In the genomic region with DNA sequence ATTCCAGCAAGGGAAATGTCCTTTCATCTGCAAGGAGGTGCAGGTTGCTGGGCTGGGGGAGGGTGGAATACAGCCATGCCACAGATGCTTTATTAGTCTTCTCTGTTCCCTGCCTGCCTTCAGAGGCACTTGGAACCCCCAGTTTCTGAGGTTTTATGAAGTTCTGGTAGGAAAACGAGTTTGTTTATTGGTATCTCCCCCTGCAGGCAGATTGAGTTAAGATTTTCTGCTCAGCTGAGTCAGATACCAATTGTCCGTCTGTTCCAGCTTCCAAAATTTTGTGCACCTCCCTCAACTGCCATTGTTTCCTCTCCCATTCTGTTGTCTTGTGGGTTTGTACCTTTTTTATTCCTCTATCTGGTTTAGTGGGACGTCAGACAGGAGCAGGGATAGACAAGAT, we compare ENCODE assay signal across 14 cellular contexts.
DNase-seq lines count a peak whose midpoint lies in the region; ATAC-seq, FAIRE-seq and TF ChIP-seq lines count a peak whose summit lies in the region.
"Had no signal": no experiment of that assay in that cellular context is flagged by ENCODE, and none has a peak within 500 bp of the region (broad histone marks: within the 10 kb centered on the region; RNA-seq: fewer than 3 reads in every experiment).

No MANE protein-coding gene starts in this region.

- POLR2A ChIA-PET in activated B cell treated with CpG ODN at 0.5 μM for 24 hours (lab: Charles Lee): interaction anchor here (1.0 to 1.3 kb wide), 2 partner anchors 8 to 55 kb away, joined by 3 to 4 read pairs; no protein-coding TSS in a partner anchor

- TF ChIP-seq CTCF in BE2C (IDR thresholded peaks at IDR 0.05; ENCODE audit: low read depth, low read length) (peak; percentile 32; the same call in 1 of the 2 replicates), GM23338 (conservative IDR thresholded peaks at IDR 0.05; ENCODE audit: low read depth in 2 of 2) (peak; percentile 35 to 48), activated B cell treated with CpG ODN at 0.5 μM for 24 hours (IDR thresholded peaks at IDR 0.05) (no peak), keratinocyte (optimal IDR thresholded peaks at IDR 0.05 in 1 of 3, IDR thresholded peaks at IDR 0.05 in 1 of 3, conservative IDR thresholded peaks at IDR 0.05 in 1 of 3; ENCODE audit: extremely low read depth in 1 of 3, insufficient read depth in 2 of 3, low read length in 3 of 3) (peak; percentile 3 to 18 (median 6)), omental fat pad (IDR thresholded peaks at IDR 0.05) (no peak)

- ATAC-seq in GM23338: no peak
- no peak for ATAC-seq in activated B cell treated with CpG ODN at 0.5 μM for 24 hours (ENCODE audit: low read depth)
- ATAC-seq in HG03025 (IDR thresholded peaks at IDR 0.05; ENCODE audit: low FRiP score, unreplicated experiment): no peak
- ATAC-seq in omental fat pad (ENCODE audit: low FRiP score): no peak
- ATAC-seq: left lobe of liver had no signal

- no peak overlapping the region for H3K27ac Mint-ChIP-seq in GM23338
- peak overlapping the region; percentile 3 for H3K27ac Mint-ChIP-seq in activated B cell treated with CpG ODN at 0.5 μM for 24 hours
- H3K27ac Mint-ChIP-seq: activated naive CD8-positive, alpha-beta T cell treated with anti-CD3 and anti-CD28 coated beads, Interleukin-2, amount 10 ng/mL, durations not matched to agents 7 days and 5 days; CD4-positive, alpha-beta T cell had no signal

- dilution Hi-C loops in keratinocyte (cut with MboI; ENCODE audit: extremely low pct_ligation_motif_present, low sequenced_read_pairs): no loop called here

- no peaks in the 10 kb centered on the region for H4K20me1 ChIP-seq in GM23338 (replicated peaks; ENCODE audit: insufficient read depth)
- H4K20me1 ChIP-seq in keratinocyte (ENCODE audit: control insufficient read depth, extremely low read depth, insufficient read depth, low read length): no peaks in the 10 kb centered on the region

- H3K27me3 ChIP-seq in BE2C (no peaks in the 10 kb centered on the region), GM23338 (ENCODE audit: insufficient read depth) (no peaks in the 10 kb centered on the region), keratinocyte (ENCODE audit: control insufficient read depth, extremely low read depth, insufficient read depth, low read length) (no peaks in the 10 kb centered on the region)

- CTCF ChIA-PET in activated B cell treated with CpG ODN at 0.5 μM for 24 hours (lab: Charles Lee): no interaction called here

- H3K4me1 ChIP-seq in BE2C: no peaks in the 10 kb centered on the region
- H3K4me1 ChIP-seq in GM23338 (ENCODE audit: insufficient read depth): peaks cover 15% of the 10 kb centered on the region
- H3K4me1 ChIP-seq in keratinocyte (ENCODE audit: control insufficient read depth, extremely low read depth, insufficient read depth, low read length): peaks cover 12% of the 10 kb centered on the region

- H3K27me3 Mint-ChIP-seq in GM23338 (ENCODE audit: insufficient read depth, low read depth, poor library complexity): peaks cover 2% of the 10 kb centered on the region
- no peaks in the 10 kb centered on the region for H3K27me3 Mint-ChIP-seq in activated B cell treated with CpG ODN at 0.5 μM for 24 hours
- H3K27me3 Mint-ChIP-seq: activated naive CD8-positive, alpha-beta T cell treated with anti-CD3 and anti-CD28 coated beads, Interleukin-2, amount 10 ng/mL, durations not matched to agents 7 days and 5 days; CD4-positive, alpha-beta T cell; IgD-negative memory B cell had no signal

- H3K9me2 ChIP-seq in GM23338 (ENCODE audit: insufficient read depth): no peaks in the 10 kb centered on the region

- H3K9me1 ChIP-seq in keratinocyte (ENCODE audit: control insufficient read depth, extremely low read depth, insufficient read depth, low read length): no peaks in the 10 kb centered on the region

- H2AFZ ChIP-seq in GM23338 (no peak overlapping the region), keratinocyte (ENCODE audit: control insufficient read depth, low read length) (no peak overlapping the region)

- H3K27ac ChIP-seq in GM23338 (ENCODE audit: low read depth) (no peak overlapping the region), keratinocyte (ENCODE audit: control insufficient read depth, insufficient read depth, low read length) (no peak overlapping the region)

- H3K36me3 Mint-ChIP-seq in GM23338 (ENCODE audit: low read depth) (no peaks in the 10 kb centered on the region), activated B cell treated with CpG ODN at 0.5 μM for 24 hours (ENCODE audit: low read depth) (peaks cover 42% of the 10 kb centered on the region)

- intact Hi-C loops in activated B cell treated with CpG ODN at 0.5 μM for 24 hours (cut with micrococcal nuclease): no loop called here

- FAIRE-seq in keratinocyte (lab: Jason Lieb, UNC): no peak

- no peaks in the 10 kb centered on the region for H3K36me3 ChIP-seq in BE2C
- no peaks in the 10 kb centered on the region for H3K36me3 ChIP-seq in GM23338 (ENCODE audit: insufficient read depth)
- H3K36me3 ChIP-seq in keratinocyte (ENCODE audit: control insufficient read depth in 2 of 2, extremely low read depth in 1 of 2, insufficient read depth in 2 of 2, low read length in 2 of 2): no peaks in the 10 kb centered on the region

- H3K79me2 ChIP-seq in GM23338 (replicated peaks; ENCODE audit: insufficient read depth) (0 out of 2 replicates have a peak, but pooled peaks cover 4% of the 10 kb centered on the region), keratinocyte (ENCODE audit: control insufficient read depth, insufficient read depth, low read length) (no peaks in the 10 kb centered on the region)

- H3F3A ChIP-seq in GM23338 (replicated peaks; ENCODE audit: low read depth): no peaks in the 10 kb centered on the region

- H3K9ac ChIP-seq in keratinocyte (ENCODE audit: control insufficient read depth, extremely low read depth, insufficient read depth, low read length): no peak overlapping the region

- H3K4me3 ChIP-seq in BE2C (ENCODE audit: low read depth, low read length) (no peak overlapping the region), GM23338 (no peak overlapping the region), keratinocyte (ENCODE audit: control insufficient read depth in 2 of 3, extremely low read depth in 1 of 3, insufficient read depth in 2 of 3, low read depth in 1 of 3, low read length in 3 of 3) (no peak overlapping the region)

- H3K9me3 ChIP-seq in BE2C (no peaks in the 10 kb centered on the region), keratinocyte (ENCODE audit: control insufficient read depth, low read depth, low read length) (no peaks in the 10 kb centered on the region)

- no peak overlapping the region for H3K4me3 Mint-ChIP-seq in GM23338
- H3K4me3 Mint-ChIP-seq in activated B cell treated with CpG ODN at 0.5 μM for 24 hours: no peak overlapping the region
- H3K4me3 Mint-ChIP-seq: activated naive CD8-positive, alpha-beta T cell treated with anti-CD3 and anti-CD28 coated beads, Interleukin-2, amount 10 ng/mL, durations not matched to agents 7 days and 5 days; CD4-positive, alpha-beta T cell had no signal

- DNase-seq in BE2C (no peak), GM23338 (ENCODE audit: low spot score) (no peak), activated B cell treated with CpG ODN at 0.5 μM for 24 hours (no peak), keratinocyte (ENCODE audit: low read depth, low spot score) (no peak), NCI-H69 (lab: John Stamatoyannopoulos, UW) (no peak), hepatic stellate cell (ENCODE audit: low spot score) (no peak), omental fat pad (ENCODE audit: low spot score) (no peak)
- DNase-seq: activated naive CD8-positive, alpha-beta T cell treated with anti-CD3 and anti-CD28 coated beads, Interleukin-2, amount 10 ng/mL, durations not matched to agents 7 days and 5 days; CD4-positive, alpha-beta T cell; GOT3; NCI-H2171 had no signal

- H3K4me2 ChIP-seq in GM23338 (no peak overlapping the region), keratinocyte (ENCODE audit: control insufficient read depth, extremely low read depth, insufficient read depth, low read depth, low read length) (no peak overlapping the region)

- H3K4me1 Mint-ChIP-seq in GM23338 (peaks cover 22% of the 10 kb centered on the region), activated B cell treated with CpG ODN at 0.5 μM for 24 hours (peaks cover 50% of the 10 kb centered on the region)

- H3K9me3 Mint-ChIP-seq in GM23338 (no peaks in the 10 kb centered on the region), activated B cell treated with CpG ODN at 0.5 μM for 24 hours (peaks cover 4% of the 10 kb centered on the region)
- H3K9me3 Mint-ChIP-seq: CD4-positive, alpha-beta T cell; IgD-negative memory B cell had no signal

TF ChIP-seq in GM23338, 12 proteins besides CTCF, POLR2A, EP300 and RAD21:
- TF ChIP-seq EZH2phosphoT487 (IDR thresholded peaks at IDR 0.05; ENCODE audit: unreplicated experiment) (no peak), STAT1 (IDR thresholded peaks at IDR 0.05; ENCODE audit: unreplicated experiment) (no peak), POLR2AphosphoS5 (IDR thresholded peaks at IDR 0.05; ENCODE audit: low read depth) (no peak), ZNF114 (CRISPR knock-in tag; IDR thresholded peaks at IDR 0.05) (no peak), ZNF331 (CRISPR knock-in tag; IDR thresholded peaks at IDR 0.05; ENCODE audit: low read depth) (no peak), NANOG (IDR thresholded peaks at IDR 0.05; ENCODE audit: borderline replicate concordance) (no peak)

Comparison
In these comparisons a context has a peak if more than half of its experiments do, and no peak if none do; other contexts are left out.
1. CTCF ChIP-seq: peak in BE2C (single experiment), GM23338 (2 of 2) and keratinocyte (3 of 3); none in activated B cell treated with CpG ODN at 0.5 μM for 24 hours (single experiment) and omental fat pad (0 of 3).